Comparison of ENCODE assay signal across 8 cellular contexts in the genomic region with DNA sequence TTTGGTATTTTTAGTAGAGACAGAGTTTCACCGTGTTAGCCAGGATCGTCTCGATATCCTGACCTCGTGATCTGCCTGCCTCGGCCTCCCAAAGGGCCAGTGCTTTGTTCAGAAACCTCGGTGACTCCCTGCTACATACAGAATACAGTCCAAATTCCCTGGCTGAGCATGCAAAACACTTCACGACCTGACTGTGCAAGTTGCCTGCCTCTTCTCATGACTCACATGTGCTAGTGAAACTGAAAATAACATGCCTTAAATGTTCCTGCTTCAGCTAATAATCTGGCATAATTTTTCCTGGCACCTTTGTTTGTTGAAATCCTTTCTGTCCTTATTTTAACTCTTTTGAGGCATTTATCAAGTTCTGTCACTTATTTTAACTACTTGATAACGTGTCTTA. TPM values are rescaled to one million over a fixed set of nuclear protein-coding genes. Genes with fewer than 3 reads are reported as not detected.
DNase-seq lines count a peak whose midpoint lies in the region; ATAC-seq and TF ChIP-seq lines count a peak whose summit lies in the region.

No MANE protein-coding gene starts in this region.

- peaks cover 3% of the 10 kb centered on the region; the same call in 1 of the 2 replicates for H3K36me3 ChIP-seq in ACC112 (ENCODE audit: insufficient read depth, low read length)
- H3K36me3 ChIP-seq in SK-N-SH (replicated peaks in 1 of 2; ENCODE audit: control insufficient read depth in 1 of 2, insufficient read depth in 2 of 2, low read length in 1 of 2), result peaks cover 8 to 13% of the 10 kb centered on the region in 2 experiments

- no peaks in the 10 kb centered on the region for H3K9me3 ChIP-seq in SK-N-SH

- TF ChIP-seq EP300 in SK-N-SH (IDR thresholded peaks at IDR 0.05; ENCODE audit: borderline replicate concordance in 1 of 2, low read depth in 1 of 2, low read length in 1 of 2), result no peak

- H3K4me3 ChIP-seq in ACC112 (ENCODE audit: low read depth, low read length), result peak overlapping the region; percentile 68
- peak overlapping the region in 1 of 2 experiments; percentile 47; a peak in 2 of 4 replicates for H3K4me3 ChIP-seq in SK-N-SH (ENCODE audit: low read depth in 2 of 2, low read length in 1 of 2)

- H3K9ac ChIP-seq in SK-N-SH, result peak overlapping the region; percentile 57; the same call in 1 of the 2 replicates

- no peaks in the 10 kb centered on the region for H4K20me1 ChIP-seq in SK-N-SH (ENCODE audit: insufficient read depth)

- H3K79me2 ChIP-seq in ACC112 (ENCODE audit: control insufficient read depth, insufficient read depth, low read length, unreplicated experiment), result peaks cover 15% of the 10 kb centered on the region
- peaks cover 42% of the 10 kb centered on the region for H3K79me2 ChIP-seq in SK-N-SH (ENCODE audit: insufficient read depth)

- H3K4me2 ChIP-seq in SK-N-SH, result peak overlapping the region; percentile 51; the same call in 1 of the 2 replicates

- TF ChIP-seq CTCF in SK-N-SH (IDR thresholded peaks at IDR 0.05), result no peak

- H3K27me3 ChIP-seq in ACC112 (ENCODE audit: insufficient read depth, low read length), result no peaks in the 10 kb centered on the region
- no peaks in the 10 kb centered on the region for H3K27me3 ChIP-seq in SK-N-SH (ENCODE audit: insufficient read depth)

- H3K4me1 ChIP-seq in ACC112 (ENCODE audit: control insufficient read depth, insufficient read depth, low read length, unreplicated experiment) (peaks cover 30% of the 10 kb centered on the region), SK-N-SH (ENCODE audit: control insufficient read depth in 1 of 2, insufficient read depth in 2 of 2, low read depth in 1 of 2, low read length in 1 of 2) (peaks cover 0 to 4% of the 10 kb centered on the region in 2 experiments; a peak in 3 of 4 replicates)

- H3F3A ChIP-seq in SK-N-SH (replicated peaks; ENCODE audit: insufficient read depth), result peaks cover 10% of the 10 kb centered on the region

- CTCF ChIA-PET in SK-N-SH (lab: Yijun Ruan, JAX), result interaction anchor here (0.6 to 7.8 kb wide), 32 partner anchors 9 to 540 kb away, joined by 3 to 140 read pairs (median 4); a partner anchor contains a TSS

- H3K27ac ChIP-seq in ACC112 (ENCODE audit: low read depth, low read length) (peak overlapping the region; percentile 100), SK-N-SH (ENCODE audit: low read depth in 2 of 2, low read length in 1 of 2) (peak overlapping the region in 1 of 2 experiments; percentile 95; a peak in 2 of 4 replicates)

- no peak for DNase-seq in SK-N-SH
- DNase-seq in hepatic stellate cell (ENCODE audit: low spot score), result peak; percentile 41
- DNase-seq in RKO (ENCODE audit: low spot score), result no peak
- DNase-seq in stimulated activated CD8-positive, alpha-beta memory T cell treated with anti-CD3 and anti-CD28 coated beads, Interleukin-4, amount 100 ng/mL, for 48 hours, result no peak
- DNase-seq in activated CD4-positive, CD25-positive, alpha-beta regulatory T cell treated with anti-CD3 and anti-CD28 coated beads, Interleukin-2, amount 50 U/mL, for 72 hours, result no peak
- no peak for DNase-seq in central memory CD4-positive, alpha-beta T cell

- peak; percentile 49 for ATAC-seq in GM21367 (IDR thresholded peaks at IDR 0.05; ENCODE audit: unreplicated experiment)

- 67% methylated on average over 8 of the region's 8 CpGs for WGBS in SK-N-SH (ENCODE audit: low lambda C conversion rate)

- no peak for TF ChIP-seq RAD21 in SK-N-SH (IDR thresholded peaks at IDR 0.05; ENCODE audit: low read length)

- peak overlapping the region; percentile 27 for H2AFZ ChIP-seq in ACC112 (ENCODE audit: low read length, unreplicated experiment)
- no peak overlapping the region for H2AFZ ChIP-seq in SK-N-SH (ENCODE audit: low read depth)

- POLR2A ChIA-PET in SK-N-SH (lab: Yijun Ruan, JAX), result interaction anchor here (0.5 to 1.0 kb wide), 2 partner anchors 15 to 221 kb away, joined by 3 read pairs; no protein-coding TSS in a partner anchor

- H3K9me2 ChIP-seq in SK-N-SH, result no peaks in the 10 kb centered on the region

TF ChIP-seq in SK-N-SH, 30 proteins besides CTCF, POLR2A, EP300 and RAD21:
- TF ChIP-seq, protein P1, sequence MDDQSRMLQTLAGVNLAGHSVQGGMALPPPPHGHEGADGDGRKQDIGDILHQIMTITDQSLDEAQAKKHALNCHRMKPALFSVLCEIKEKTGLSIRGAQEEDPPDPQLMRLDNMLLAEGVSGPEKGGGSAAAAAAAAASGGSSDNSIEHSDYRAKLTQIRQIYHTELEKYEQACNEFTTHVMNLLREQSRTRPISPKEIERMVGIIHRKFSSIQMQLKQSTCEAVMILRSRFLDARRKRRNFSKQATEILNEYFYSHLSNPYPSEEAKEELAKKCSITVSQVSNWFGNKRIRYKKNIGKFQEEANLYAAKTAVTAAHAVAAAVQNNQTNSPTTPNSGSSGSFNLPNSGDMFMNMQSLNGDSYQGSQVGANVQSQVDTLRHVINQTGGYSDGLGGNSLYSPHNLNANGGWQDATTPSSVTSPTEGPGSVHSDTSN (IDR thresholded peaks at IDR 0.05), result no peak
- TF ChIP-seq FOXJ3 (CRISPR knock-in tag; IDR thresholded peaks at IDR 0.05) (no peak), ELF1 (IDR thresholded peaks at IDR 0.05) (no peak), TCF12 (IDR thresholded peaks at IDR 0.05) (no peak), SMC3 (IDR thresholded peaks at IDR 0.05; ENCODE audit: low read depth, low read length) (no peak), GABPA (IDR thresholded peaks at IDR 0.05; ENCODE audit: low read depth) (no peak), RCOR1 (IDR thresholded peaks at IDR 0.05; ENCODE audit: low read length) (no peak), NFIC (IDR thresholded peaks at IDR 0.05; ENCODE audit: borderline replicate concordance) (no peak), TAF1 (IDR thresholded peaks at IDR 0.05; ENCODE audit: borderline replicate concordance, low read depth, low read length) (no peak), JUND (IDR thresholded peaks at IDR 0.05) (no peak), MXI1 (IDR thresholded peaks at IDR 0.05; ENCODE audit: low read depth, low read length) (no peak), NRF1 (IDR thresholded peaks at IDR 0.05; ENCODE audit: low read depth, low read length) (no peak), EZH2phosphoT487 (IDR thresholded peaks at IDR 0.05; ENCODE audit: borderline replicate concordance, low read depth) (no peak)
- TF ChIP-seq, protein P2, sequence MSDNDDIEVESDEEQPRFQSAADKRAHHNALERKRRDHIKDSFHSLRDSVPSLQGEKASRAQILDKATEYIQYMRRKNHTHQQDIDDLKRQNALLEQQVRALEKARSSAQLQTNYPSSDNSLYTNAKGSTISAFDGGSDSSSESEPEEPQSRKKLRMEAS (IDR thresholded peaks at IDR 0.05; ENCODE audit: low read depth), result no peak
- TF ChIP-seq, protein P3, sequence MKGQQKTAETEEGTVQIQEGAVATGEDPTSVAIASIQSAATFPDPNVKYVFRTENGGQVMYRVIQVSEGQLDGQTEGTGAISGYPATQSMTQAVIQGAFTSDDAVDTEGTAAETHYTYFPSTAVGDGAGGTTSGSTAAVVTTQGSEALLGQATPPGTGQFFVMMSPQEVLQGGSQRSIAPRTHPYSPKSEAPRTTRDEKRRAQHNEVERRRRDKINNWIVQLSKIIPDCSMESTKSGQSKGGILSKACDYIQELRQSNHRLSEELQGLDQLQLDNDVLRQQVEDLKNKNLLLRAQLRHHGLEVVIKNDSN (IDR thresholded peaks at IDR 0.05; ENCODE audit: borderline replicate concordance, low read depth), result no peak

RNA-seq across cellular contexts. Expression of a gene that starts 8.2 kb away (rescaled TPM):
- polyA plus RNA-seq in SK-N-SH (2012; rRNA removed), result 20.3 and 22.7 TPM in 2 replicates
- 18.4 and 21.9 TPM in 2 replicates for polyA plus RNA-seq in SK-N-SH (2012; cell fraction: cytosol; rRNA removed)
- 12.5 and 21.6 TPM in 2 replicates for polyA plus RNA-seq in SK-N-SH (2012; cell fraction: nucleus; rRNA removed)

RNA-seq across cellular contexts. Expression of a gene that starts 8.2 kb away (rescaled TPM):
- 5.4 and 8.4 TPM in 2 replicates for polyA plus RNA-seq in SK-N-SH (2012; rRNA removed)
- 6.0 and 6.2 TPM in 2 replicates for polyA plus RNA-seq in SK-N-SH (2012; cell fraction: cytosol; rRNA removed)
- polyA plus RNA-seq in SK-N-SH (2012; cell fraction: nucleus; rRNA removed), result 4.3 and 5.2 TPM in 2 replicates
